In genomic region chr17:31251618-31252328, GRCh38 we compare ENCODE assay signal across 16 cellular contexts. TPM values are rescaled to one million over a fixed set of nuclear protein-coding genes. Genes with fewer than 3 reads are reported as not detected.
"Had no signal": no experiment of that assay in that cellular context is flagged by ENCODE, and none has a peak within 500 bp of the region (broad histone marks: within the 10 kb centered on the region; RNA-seq: fewer than 3 reads in every experiment).

No MANE protein-coding gene starts in this region.

- FAIRE-seq: colon, endothelial cell of umbilical vein had no signal

- H3K36me3 Mint-ChIP-seq: activated CD4-positive, alpha-beta memory T cell treated with anti-CD3 and anti-CD28 coated beads for 36 hours; memory B cell had no signal

- H3K4me3 Mint-ChIP-seq: activated CD4-positive, alpha-beta memory T cell treated with anti-CD3 and anti-CD28 coated beads for 36 hours; activated naive CD8-positive, alpha-beta T cell; memory B cell; nephron progenitor cell had no signal

- H3K4me1 ChIP-seq: tibial artery had no signal

- H3K27me3 ChIP-seq: heart left ventricle, tibial artery had no signal

- H3K27me3 Mint-ChIP-seq: activated CD4-positive, alpha-beta memory T cell treated with anti-CD3 and anti-CD28 coated beads for 36 hours; activated naive CD8-positive, alpha-beta T cell; memory B cell had no signal

- H3K4me3 ChIP-seq: heart left ventricle, skin epidermis, tibial artery had no signal

- H3K9me3 ChIP-seq: heart left ventricle, tibial artery had no signal

- H3K27ac Mint-ChIP-seq: activated CD4-positive, alpha-beta memory T cell treated with anti-CD3 and anti-CD28 coated beads for 36 hours; activated naive CD8-positive, alpha-beta T cell; memory B cell had no signal

- H3K9me3 Mint-ChIP-seq: activated CD4-positive, alpha-beta memory T cell treated with anti-CD3 and anti-CD28 coated beads for 36 hours; memory B cell; nephron progenitor cell had no signal

- H3K27ac ChIP-seq: skin epidermis, tibial artery had no signal

- DNase-seq: activated CD4-positive, alpha-beta memory T cell treated with anti-CD3 and anti-CD28 coated beads for 36 hours; activated CD4-positive, CD25-positive, alpha-beta regulatory T cell treated with anti-CD3 and anti-CD28 coated beads, Interleukin-2, amount 50 U/mL, for 72 hours; activated gamma-delta T cell; activated T-cell treated with anti-CD3 and anti-CD28 coated beads, Interleukin-2, amount 50 U/mL, for 48 hours; anterior cingulate cortex; foreskin melanocyte; heart left ventricle; islet precursor cell; nephron progenitor cell; T-helper 2 cell; tibial artery had no signal

RNA-seq across cellular contexts. Expression of gene OMG, which starts 45.3 kb away (rescaled TPM):
- total RNA-seq: endothelial cell of umbilical vein had no signal
